Comparison of ENCODE assay signal across 10 cellular contexts in genomic region chr2:166632616-166633015, GRCh38.
A peak's percentile ranks its signal among the peaks of the same experiment; 100 is the strongest.
DNase-seq lines count a peak whose midpoint lies in the region; ATAC-seq and TF ChIP-seq lines count a peak whose summit lies in the region.
"Had no signal": no experiment of that assay in that cellular context is flagged by ENCODE, and none has a peak within 500 bp of the region (broad histone marks: within the 10 kb centered on the region; RNA-seq: fewer than 3 reads in every experiment).

No MANE protein-coding gene starts in this region.

- DNase-seq in DMS53 (lab: John Stamatoyannopoulos, UW) (peak; percentile 33), DMS53 treated with DMSO at 0.1 percent for 48 hours (lab: John Stamatoyannopoulos, UW; ENCODE audit: unreplicated experiment) (no peak), NCI-H226 (peak; percentile 79), epithelial cell of esophagus (ENCODE audit: low read depth) (peak; percentile 30), retinal pigment epithelial cell (ENCODE audit: low read depth) (peak; percentile 98), NCI-H2227 (lab: John Stamatoyannopoulos, UW; ENCODE audit: unreplicated experiment) (no peak), NOMO-1 treated with dmso at 0.1 percent for 144 hours (lab: John Stamatoyannopoulos, UW; ENCODE audit: unreplicated experiment) (no peak)
- DNase-seq: activated T-cell treated with anti-CD3 and anti-CD28 coated beads, Interleukin-2, amount 50 U/mL, for 1 hour; NCI-H1436 had no signal

- no peak for ATAC-seq in HG02623 (IDR thresholded peaks at IDR 0.05; ENCODE audit: unreplicated experiment)

- no peak for TF ChIP-seq CTCF in epithelial cell of esophagus (IDR thresholded peaks at IDR 0.05; ENCODE audit: insufficient read depth, low read depth, low read length, missing control alignments)
- peak; percentile 2 for TF ChIP-seq CTCF in retinal pigment epithelial cell (conservative IDR thresholded peaks at IDR 0.05; ENCODE audit: low read depth, low read length)

- H3K4me3 ChIP-seq in epithelial cell of esophagus (ENCODE audit: low read length) (no peak overlapping the region), retinal pigment epithelial cell (ENCODE audit: low read length) (no peak overlapping the region)

Comparison
In these comparisons a context has a peak if more than half of its experiments do, and no peak if none do; other contexts are left out.
1. DNase-seq: peak in DMS53 (single experiment), NCI-H226 (single experiment), epithelial cell of esophagus (single experiment) and retinal pigment epithelial cell (single experiment); none in DMS53 treated with DMSO at 0.1 percent for 48 hours (single experiment), NCI-H2227 (single experiment) and NOMO-1 treated with dmso at 0.1 percent for 144 hours (single experiment).